15 cellular contexts compared by ENCODE assay signal in genomic region chr1:47574451-47575165, GRCh38.
A peak's percentile ranks its signal among the peaks of the same experiment; 100 is the strongest.
DNase-seq lines count a peak whose midpoint lies in the region; ATAC-seq and TF ChIP-seq lines count a peak whose summit lies in the region.
"Had no signal": no experiment of that assay in that cellular context is flagged by ENCODE, and none has a peak within 500 bp of the region (broad histone marks: within the 10 kb centered on the region; RNA-seq: fewer than 3 reads in every experiment).

No MANE protein-coding gene starts in this region.

- H3K4me3 Mint-ChIP-seq in endodermal cell (no peak overlapping the region), neural crest cell (peak overlapping the region; percentile 34)
- H3K4me3 Mint-ChIP-seq: CD14-positive monocyte; CD4-positive, alpha-beta memory T cell had no signal

- no peaks in the 10 kb centered on the region for H3K36me3 Mint-ChIP-seq in endodermal cell (ENCODE audit: low read depth)
- no peaks in the 10 kb centered on the region for H3K36me3 Mint-ChIP-seq in neural crest cell (ENCODE audit: low read depth)
- H3K36me3 Mint-ChIP-seq: CD14-positive monocyte; CD4-positive, alpha-beta memory T cell had no signal

- ATAC-seq in aorta (ENCODE audit: low FRiP score): no peak
- no peak for ATAC-seq in GM19328 (IDR thresholded peaks at IDR 0.05; ENCODE audit: unreplicated experiment)

- no peaks in the 10 kb centered on the region for H3K9me3 Mint-ChIP-seq in endodermal cell
- H3K9me3 Mint-ChIP-seq in neural crest cell: no peaks in the 10 kb centered on the region
- H3K9me3 Mint-ChIP-seq: CD14-positive monocyte had no signal

- peak; percentile 43 to 58 for DNase-seq in SJCRH30
- peak; percentile 40 for DNase-seq in endodermal cell
- no peak for DNase-seq in neural crest cell (ENCODE audit: low read depth, low spot score)
- DNase-seq in aorta: no peak
- no peak for DNase-seq in dedifferentiated amniotic fluid mesenchymal stem cell (ENCODE audit: extremely low spot score)
- DNase-seq in T-helper 9 cell: no peak
- DNase-seq: 8988T; CD4-positive, alpha-beta memory T cell; DMS79 treated with DMSO at 0.1 percent for 48 hours; GF-D8 had no signal

- WGBS in endodermal cell (ENCODE audit: insufficient coverage in 1 of 2, insufficient read length in 1 of 2), 2 experiments: 94 to 98% methylated on average over 10 to 15 of the region's 15 CpGs
- WGBS in aorta, 2 donors: 90 to 95% methylated on average over 15 of the region's 15 CpGs

- H3K27me3 Mint-ChIP-seq in endodermal cell (ENCODE audit: insufficient read depth) (peaks cover 12% of the 10 kb centered on the region), neural crest cell (ENCODE audit: low read depth) (peaks cover 70% of the 10 kb centered on the region)

- H3K9ac ChIP-seq in endodermal cell (ENCODE audit: extremely low read depth, low read length, poor library complexity, severe bottlenecking): no peak overlapping the region
- H3K9ac ChIP-seq: BLaER1 had no signal

- H3K27ac Mint-ChIP-seq in endodermal cell (no peak overlapping the region), neural crest cell (ENCODE audit: unreplicated experiment) (no peak overlapping the region)
- H3K27ac Mint-ChIP-seq: CD14-positive monocyte; CD4-positive, alpha-beta memory T cell had no signal

- H3K9me3 ChIP-seq in SJCRH30 (replicated peaks): no peaks in the 10 kb centered on the region
- no peaks in the 10 kb centered on the region for H3K9me3 ChIP-seq in endodermal cell (ENCODE audit: control insufficient read depth, low read length)
- H3K9me3 ChIP-seq in aorta (ENCODE audit: control insufficient read depth, low read length): no peaks in the 10 kb centered on the region
- H3K9me3 ChIP-seq: BLaER1, HAP-1 had no signal

- peak overlapping the region; percentile 45; the same call in 1 of the 2 replicates for H3K27ac ChIP-seq in SJCRH30
- no peak overlapping the region for H3K27ac ChIP-seq in endodermal cell (ENCODE audit: low read depth, low read length)
- no peak overlapping the region for H3K27ac ChIP-seq in aorta (ENCODE audit: low read depth in 1 of 2, low read length in 2 of 2)
- H3K27ac ChIP-seq: BLaER1, HL-60 had no signal

- intact Hi-C loops in aorta (cut with DNase I): loop anchor here in 1 of 2 donors (5.0 kb wide), 4 partner anchors 52 to 133 kb away; no protein-coding TSS in a partner anchor

- H3K4me1 Mint-ChIP-seq in endodermal cell: peaks cover 20% of the 10 kb centered on the region
- peaks cover 87% of the 10 kb centered on the region for H3K4me1 Mint-ChIP-seq in neural crest cell
- H3K4me1 Mint-ChIP-seq: CD14-positive monocyte had no signal

- H3K4me3 ChIP-seq in SJCRH30 (no peak overlapping the region), endodermal cell (ENCODE audit: low read length) (no peak overlapping the region), aorta (ENCODE audit: low read length in 2 of 2) (no peak overlapping the region)
- H3K4me3 ChIP-seq: BLaER1, HAP-1 had no signal

- H3K36me3 ChIP-seq in SJCRH30 (no peaks in the 10 kb centered on the region), endodermal cell (ENCODE audit: control insufficient read depth, insufficient read depth, low read length) (no peaks in the 10 kb centered on the region), aorta (ENCODE audit: control insufficient read depth in 1 of 2, insufficient read depth in 2 of 2, low read length in 1 of 2) (no peaks in the 10 kb centered on the region)
- H3K36me3 ChIP-seq: BLaER1, HAP-1 had no signal

- H3K27me3 ChIP-seq in SJCRH30: no peaks in the 10 kb centered on the region
- H3K27me3 ChIP-seq in endodermal cell (ENCODE audit: control insufficient read depth, insufficient read depth, low read length, poor library complexity, severe bottlenecking): peaks cover 10% of the 10 kb centered on the region
- H3K27me3 ChIP-seq in aorta (ENCODE audit: control insufficient read depth in 1 of 2, insufficient read depth in 2 of 2, low read length in 1 of 2): no peaks in the 10 kb centered on the region
- H3K27me3 ChIP-seq: BLaER1 had no signal

- H3K4me1 ChIP-seq in SJCRH30: peaks cover 58% of the 10 kb centered on the region
- H3K4me1 ChIP-seq in endodermal cell (ENCODE audit: control insufficient read depth, insufficient read depth, low read length): peaks cover 3% of the 10 kb centered on the region
- H3K4me1 ChIP-seq in aorta (ENCODE audit: control insufficient read depth in 1 of 2, insufficient read depth in 2 of 2, low read length in 2 of 2): no peaks in the 10 kb centered on the region
- H3K4me1 ChIP-seq: HAP-1 had no signal

- TF ChIP-seq CTCF in endodermal cell (conservative IDR thresholded peaks at IDR 0.05): no peak
- no peak for TF ChIP-seq CTCF in neural crest cell (conservative IDR thresholded peaks at IDR 0.05)

Comparison
In these comparisons a context has a peak if more than half of its experiments do, and no peak if none do; other contexts are left out.
1. DNase-seq: peak in SJCRH30 (2 of 2) and endodermal cell (single experiment); none in neural crest cell (single experiment), aorta (0 of 2), dedifferentiated amniotic fluid mesenchymal stem cell (single experiment) and T-helper 9 cell (single experiment).